In genomic region chr17:60600490-60601431, GRCh38 we compare ENCODE assay signal across 1 cellular context.
A peak's percentile ranks its signal among the peaks of the same experiment; 100 is the strongest.
TF ChIP-seq lines count a peak whose summit lies in the region.

No MANE protein-coding gene starts in this region.

TF ChIP-seq in GM12878, 131 proteins besides CTCF, POLR2A, EP300 and RAD21 (continued from another document):
- no peak for TF ChIP-seq TCF7 (IDR thresholded peaks at IDR 0.05; ENCODE audit: borderline replicate concordance)
- no peak for TF ChIP-seq SUZ12 (IDR thresholded peaks at IDR 0.05; ENCODE audit: unreplicated experiment)
- TF ChIP-seq E4F1 (IDR thresholded peaks at IDR 0.05; ENCODE audit: borderline replicate concordance, partially characterized antibody), result no peak
- no peak for TF ChIP-seq CREB1 (IDR thresholded peaks at IDR 0.05; ENCODE audit: low read depth)
- no peak; the same call in 1 of the 2 replicates for TF ChIP-seq CBFB (IDR thresholded peaks at IDR 0.05; ENCODE audit: low read depth)
- TF ChIP-seq IKZF1 (conservative IDR thresholded peaks at IDR 0.05), result peak; percentile 83
- TF ChIP-seq WRNIP1 (IDR thresholded peaks at IDR 0.05; ENCODE audit: borderline replicate concordance, low read depth, low read length), result 0 out of 2 replicates have a peak, but pooled peaks have one; percentile 73
- peak; percentile 43 for TF ChIP-seq NR2F1 (conservative IDR thresholded peaks at IDR 0.05)
- TF ChIP-seq MYC (IDR thresholded peaks at IDR 0.05; ENCODE audit: insufficient read depth, insufficient read length, insufficient replicate concordance, low read length, severe bottlenecking), result peak; percentile 41
- no peak for TF ChIP-seq POU2F2 (IDR thresholded peaks at IDR 0.05; ENCODE audit: borderline replicate concordance, low read depth, low read length)
- no peak for TF ChIP-seq ZNF622 (IDR thresholded peaks at IDR 0.05)
- TF ChIP-seq CHD4 (IDR thresholded peaks at IDR 0.05), result no peak
- TF ChIP-seq, protein P1, sequence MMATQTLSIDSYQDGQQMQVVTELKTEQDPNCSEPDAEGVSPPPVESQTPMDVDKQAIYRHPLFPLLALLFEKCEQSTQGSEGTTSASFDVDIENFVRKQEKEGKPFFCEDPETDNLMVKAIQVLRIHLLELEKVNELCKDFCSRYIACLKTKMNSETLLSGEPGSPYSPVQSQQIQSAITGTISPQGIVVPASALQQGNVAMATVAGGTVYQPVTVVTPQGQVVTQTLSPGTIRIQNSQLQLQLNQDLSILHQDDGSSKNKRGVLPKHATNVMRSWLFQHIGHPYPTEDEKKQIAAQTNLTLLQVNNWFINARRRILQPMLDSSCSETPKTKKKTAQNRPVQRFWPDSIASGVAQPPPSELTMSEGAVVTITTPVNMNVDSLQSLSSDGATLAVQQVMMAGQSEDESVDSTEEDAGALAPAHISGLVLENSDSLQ (IDR thresholded peaks at IDR 0.05), result no peak
- no peak for TF ChIP-seq ZNF24 (IDR thresholded peaks at IDR 0.05)
- 0 out of 2 replicates have a peak, but pooled peaks have one; percentile 19 for TF ChIP-seq MLLT1 (IDR thresholded peaks at IDR 0.05)
- peak; percentile 65; the same call in 1 of the 2 replicates for TF ChIP-seq EED (IDR thresholded peaks at IDR 0.05; ENCODE audit: low read depth)
- no peak for TF ChIP-seq TCF3 (IDR thresholded peaks at IDR 0.05; ENCODE audit: borderline replicate concordance, insufficient read depth, low read depth, low read length)
- no peak for TF ChIP-seq SREBF2 (IDR thresholded peaks at IDR 0.05; ENCODE audit: low read length)
- peak; percentile 57; the same call in 1 of the 2 replicates for TF ChIP-seq SMARCA5 (IDR thresholded peaks at IDR 0.05)
- TF ChIP-seq PML (IDR thresholded peaks at IDR 0.05; ENCODE audit: low read length), result no peak
- peak; percentile 53; the same call in 1 of the 2 replicates for TF ChIP-seq RELB (IDR thresholded peaks at IDR 0.05; ENCODE audit: low read depth)
- TF ChIP-seq RBBP5 (conservative IDR thresholded peaks at IDR 0.05), result 0 out of 2 replicates have a peak, but pooled peaks have one; percentile 37
- TF ChIP-seq KLF5 (IDR thresholded peaks at IDR 0.05; ENCODE audit: partially characterized antibody), result no peak
- 0 out of 3 replicates have a peak, but pooled peaks of 1 of the 2 experiments have one; percentile 4 for TF ChIP-seq EGR1 (IDR thresholded peaks at IDR 0.05; ENCODE audit: borderline replicate concordance in 1 of 2, low read depth in 2 of 2, low read length in 2 of 2)
- no peak for TF ChIP-seq ATF3 (IDR thresholded peaks at IDR 0.05; ENCODE audit: borderline replicate concordance, extremely low read depth, low read depth, low read length)
- no peak for TF ChIP-seq IRF3 (IDR thresholded peaks at IDR 0.05)
- no peak for TF ChIP-seq SREBF1 (IDR thresholded peaks at IDR 0.05; ENCODE audit: low read length)
- TF ChIP-seq E2F4 (IDR thresholded peaks at IDR 0.05; ENCODE audit: low read depth, low read length), result no peak
- peak; percentile 38; the same call in 1 of the 2 replicates for TF ChIP-seq FOXM1 (IDR thresholded peaks at IDR 0.05; ENCODE audit: low read depth, low read length)
- no peak for TF ChIP-seq POLR2AphosphoS5 (IDR thresholded peaks at IDR 0.05; ENCODE audit: low read length)
- TF ChIP-seq TCF12 (IDR thresholded peaks at IDR 0.05; ENCODE audit: low read depth, low read length), result no peak
